Comparison of ENCODE assay signal across 18 cellular contexts in the genomic region with DNA sequence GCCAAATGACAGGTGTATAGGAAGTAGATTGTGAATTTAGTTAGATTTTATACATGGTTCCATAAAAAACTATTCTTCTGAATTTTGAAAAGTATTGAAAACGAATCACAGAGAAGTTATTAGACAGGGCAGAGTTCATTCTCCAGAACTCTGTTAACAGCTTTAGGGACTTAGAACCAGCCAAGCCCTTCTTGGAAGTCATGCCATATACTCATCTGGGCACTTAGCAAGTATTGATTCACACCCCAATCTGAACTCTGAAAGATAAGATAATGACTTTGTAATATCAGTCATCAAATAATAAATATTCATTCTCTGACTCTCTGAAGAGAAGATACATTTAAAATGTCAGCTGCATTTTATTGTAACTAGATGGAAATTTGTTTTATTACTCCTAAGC. TPM values are rescaled to one million over a fixed set of nuclear protein-coding genes. Genes with fewer than 3 reads are reported as not detected.
DNase-seq lines count a peak whose midpoint lies in the region; ATAC-seq and TF ChIP-seq lines count a peak whose summit lies in the region.
"Had no signal": no experiment of that assay in that cellular context is flagged by ENCODE, and none has a peak within 500 bp of the region (broad histone marks: within the 10 kb centered on the region; RNA-seq: fewer than 3 reads in every experiment).

No MANE protein-coding gene starts in this region.

- H3K9me3 Mint-ChIP-seq in T-cell (no peaks in the 10 kb centered on the region), osteocyte (ENCODE audit: unreplicated experiment) (no peaks in the 10 kb centered on the region)
- H3K9me3 Mint-ChIP-seq in naive thymus-derived CD4-positive, alpha-beta T cell: peaks cover 0 to 5% (median 0%) of the 10 kb centered on the region in 11 donors

- CTCF ChIA-PET in T-cell (lab: Charles Lee): interaction anchor here in 1 of 2 donors (0.5 to 0.7 kb wide), 2 partner anchors 32 to 54 kb away, joined by 3 read pairs; no protein-coding TSS in a partner anchor
- CTCF ChIA-PET in naive thymus-derived CD4-positive, alpha-beta T cell (lab: Charles Lee): interaction anchor here (0.6 to 2.1 kb wide), 6 partner anchors 9 to 224 kb away, joined by 3 to 7 read pairs (median 4); a partner anchor contains a TSS

- H3K4me1 Mint-ChIP-seq in T-cell (peaks cover 60 to 77% (median 70%) of the 10 kb centered on the region in 3 donors), osteocyte (ENCODE audit: unreplicated experiment) (no peaks in the 10 kb centered on the region)
- peaks cover 42 to 91% (median 77%) of the 10 kb centered on the region in 7 donors for H3K4me1 Mint-ChIP-seq in naive thymus-derived CD4-positive, alpha-beta T cell

- H3K4me1 ChIP-seq in naive thymus-derived CD4-positive, alpha-beta T cell (ENCODE audit: control insufficient read depth in 2 of 2, insufficient read depth in 2 of 2, low read length in 2 of 2): peaks cover 6 to 56% of the 10 kb centered on the region in 2 donors
- H3K4me1 ChIP-seq: A549, Caco-2 had no signal

- H3K27ac Mint-ChIP-seq in T-cell: peak overlapping the region; percentile 89 to 92
- peak overlapping the region in 8 of 9 donors; percentile 49 to 94 (median 82) for H3K27ac Mint-ChIP-seq in naive thymus-derived CD4-positive, alpha-beta T cell
- H3K27ac Mint-ChIP-seq in osteocyte (ENCODE audit: unreplicated experiment): no peak overlapping the region
- H3K27ac Mint-ChIP-seq: B cell had no signal

- no peaks in the 10 kb centered on the region for H3K36me3 ChIP-seq in naive thymus-derived CD4-positive, alpha-beta T cell (ENCODE audit: control insufficient read depth in 2 of 3, insufficient read depth in 3 of 3, low read length in 3 of 3)
- H3K36me3 ChIP-seq: BLaER1 treated with 17β-estradiol and CSF1 and Interleukin-3, amounts not matched to agents 10 nM and 100 nM had no signal

- intact Hi-C loops in naive thymus-derived CD4-positive, alpha-beta T cell (cut with micrococcal nuclease): loop anchor here in 1 of 2 donors (5.0 kb wide), 1 partner anchor 113 kb away; a partner anchor contains a TSS

- no peak for TF ChIP-seq CTCF in osteocyte (IDR thresholded peaks at IDR 0.05)

- H3K27me3 Mint-ChIP-seq in T-cell (no peaks in the 10 kb centered on the region), osteocyte (ENCODE audit: unreplicated experiment) (peaks cover 47% of the 10 kb centered on the region)
- H3K27me3 Mint-ChIP-seq in naive thymus-derived CD4-positive, alpha-beta T cell: peaks cover 0 to 7% (median 0%) of the 10 kb centered on the region in 5 donors
- H3K27me3 Mint-ChIP-seq: B cell; CD4-positive, alpha-beta memory T cell had no signal

- no peak overlapping the region for H3K4me3 ChIP-seq in naive thymus-derived CD4-positive, alpha-beta T cell (ENCODE audit: low read length)
- H3K4me3 ChIP-seq: A549; BLaER1 treated with 17β-estradiol and CSF1 and Interleukin-3, amounts not matched to agents 10 nM and 100 nM had no signal

- peak; percentile 22 to 52 for ATAC-seq in activated CD4-positive, CD25-positive, alpha-beta regulatory T cell treated with anti-CD3 and anti-CD28 coated beads, Interleukin-2, amount 50 U/mL, for 24 hours
- ATAC-seq in T-cell (replicated peaks in 1 of 4) (no peak), HG03280 (IDR thresholded peaks at IDR 0.05; ENCODE audit: unreplicated experiment) (no peak)
- ATAC-seq in naive thymus-derived CD4-positive, alpha-beta T cell: no peak
- ATAC-seq: A549 had no signal

- H3K27ac ChIP-seq in naive thymus-derived CD4-positive, alpha-beta T cell (ENCODE audit: low read depth, low read length): no peak overlapping the region
- H3K27ac ChIP-seq: 22Rv1; A549; BLaER1 treated with 17β-estradiol and CSF1 and Interleukin-3, amounts not matched to agents 10 nM and 100 nM; C4-2B had no signal

- no peaks in the 10 kb centered on the region for H3K27me3 ChIP-seq in naive thymus-derived CD4-positive, alpha-beta T cell (ENCODE audit: control insufficient read depth in 2 of 2, insufficient read depth in 2 of 2, low read length in 2 of 2)
- H3K27me3 ChIP-seq: BLaER1 treated with 17β-estradiol and CSF1 and Interleukin-3, amounts not matched to agents 10 nM and 100 nM had no signal

- H3K36me3 Mint-ChIP-seq in T-cell: no peaks in the 10 kb centered on the region
- peaks cover 0 to 16% (median 0%) of the 10 kb centered on the region in 5 donors for H3K36me3 Mint-ChIP-seq in naive thymus-derived CD4-positive, alpha-beta T cell
- H3K36me3 Mint-ChIP-seq in osteocyte (ENCODE audit: unreplicated experiment): no peaks in the 10 kb centered on the region
- H3K36me3 Mint-ChIP-seq: CD4-positive, alpha-beta memory T cell had no signal

- H3K4me3 Mint-ChIP-seq in T-cell: peak overlapping the region in 1 of 3 donors; percentile 54
- H3K4me3 Mint-ChIP-seq in naive thymus-derived CD4-positive, alpha-beta T cell: peak overlapping the region in 3 of 10 donors; percentile 1 to 61 (median 32)
- H3K4me3 Mint-ChIP-seq in osteocyte (ENCODE audit: unreplicated experiment): no peak overlapping the region
- H3K4me3 Mint-ChIP-seq: B cell had no signal

- POLR2A ChIA-PET in T-cell (lab: Charles Lee): no interaction called here
- POLR2A ChIA-PET in naive thymus-derived CD4-positive, alpha-beta T cell (lab: Charles Lee): interaction anchor here (0.5 to 8.5 kb wide), 10 partner anchors 10 to 150 kb away, joined by 3 to 114 read pairs (median 7); a partner anchor contains a TSS

- no peak for DNase-seq in activated CD4-positive, CD25-positive, alpha-beta regulatory T cell (lab: John Stamatoyannopoulos, UW)
- DNase-seq in T-cell (no peak), NCI-H226 (no peak), osteocyte (ENCODE audit: extremely low spot score, unreplicated experiment) (no peak)
- no peak for DNase-seq in naive thymus-derived CD4-positive, alpha-beta T cell
- DNase-seq: AML-193; Caco-2; Calu3; CD4-positive, alpha-beta memory T cell; DMS79 treated with DMSO at 0.1 percent for 48 hours; GF-D8 had no signal

- no peaks in the 10 kb centered on the region for H3K9me3 ChIP-seq in naive thymus-derived CD4-positive, alpha-beta T cell (ENCODE audit: control insufficient read depth in 2 of 3, low read length in 3 of 3)
- H3K9me3 ChIP-seq: A549; BLaER1 treated with 17β-estradiol and CSF1 and Interleukin-3, amounts not matched to agents 10 nM and 100 nM; Caco-2 had no signal

RNA-seq across cellular contexts. Expression of a gene that starts 43.9 kb away (rescaled TPM):
- total RNA-seq in T-cell: 100 to 1,000 TPM; 347 to 539 (median 452) TPM
- total RNA-seq in naive thymus-derived CD4-positive, alpha-beta T cell: 100 to 1,000 TPM; 190 to 733 (median 412) TPM
- polyA plus RNA-seq in naive thymus-derived CD4-positive, alpha-beta T cell: 1,000 to 10,000 TPM; 1,112 to 1,479 TPM
- total RNA-seq in osteocyte: 502 and 510 TPM in 2 replicates

Comparison
In these comparisons a context has a peak if more than half of its experiments do, and no peak if none do; other contexts are left out.
1. ATAC-seq: peak in activated CD4-positive, CD25-positive, alpha-beta regulatory T cell treated with anti-CD3 and anti-CD28 coated beads, Interleukin-2, amount 50 U/mL, for 24 hours (2 of 2); none in T-cell (0 of 4), naive thymus-derived CD4-positive, alpha-beta T cell (single experiment) and HG03280 (single experiment).